1 cellular context compared by ENCODE assay signal in the genomic region with DNA sequence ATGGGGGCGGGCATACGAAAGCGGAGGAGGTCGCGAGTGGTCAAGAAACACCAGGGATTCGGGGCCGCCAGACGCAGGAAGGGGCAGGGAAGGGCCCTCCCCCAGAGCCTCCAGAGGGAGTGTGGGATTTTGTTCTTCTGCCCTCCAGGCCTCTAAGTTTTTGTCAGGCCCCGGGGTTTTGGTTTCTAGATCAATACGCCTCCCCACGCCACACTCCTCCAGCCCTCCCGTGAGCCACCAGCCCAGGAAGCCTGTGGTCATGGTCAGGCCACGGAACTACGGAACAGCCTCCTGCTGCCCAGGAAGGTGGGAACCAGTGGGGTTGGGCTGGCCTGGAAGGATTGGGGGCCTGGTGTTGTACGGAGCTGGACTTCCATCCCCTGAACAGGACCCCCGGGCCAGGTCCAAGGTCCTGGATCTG.
TF ChIP-seq lines count a peak whose summit lies in the region.

No MANE protein-coding gene starts in this region.

TF ChIP-seq in WTC11, 78 proteins besides CTCF, POLR2A, EP300 and RAD21 (continued from another document):
- TF ChIP-seq, protein P1, sequence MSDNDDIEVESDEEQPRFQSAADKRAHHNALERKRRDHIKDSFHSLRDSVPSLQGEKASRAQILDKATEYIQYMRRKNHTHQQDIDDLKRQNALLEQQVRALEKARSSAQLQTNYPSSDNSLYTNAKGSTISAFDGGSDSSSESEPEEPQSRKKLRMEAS (CRISPR knock-in tag; IDR thresholded peaks at IDR 0.05): no peak
- TF ChIP-seq NR2C2 (CRISPR knock-in tag; IDR thresholded peaks at IDR 0.05) (no peak), ETV6 (CRISPR knock-in tag; IDR thresholded peaks at IDR 0.05) (no peak)
